Comparison of ENCODE assay signal across 1 cellular context in genomic region chr1:179081696-179082307, GRCh38.
TF ChIP-seq lines count a peak whose summit lies in the region.

TOR3A (plus strand) TSS chr1:179082070; CDS start chr1:179082129, 59 bp downstream.

TF ChIP-seq in A549, 52 proteins besides CTCF, POLR2A, EP300 and RAD21 (continued from another document):
- TF ChIP-seq PBX3 (IDR thresholded peaks at IDR 0.05) (no peak), USF2 (IDR thresholded peaks at IDR 0.05) (peak; percentile 89), CBX8 (IDR thresholded peaks at IDR 0.05) (no peak), SMC3 (IDR thresholded peaks at IDR 0.05) (no peak), ATOH8 (CRISPR knock-in tag; IDR thresholded peaks at IDR 0.05; ENCODE audit: low read depth) (peak; percentile 53; the same call in 1 of the 2 replicates), JUNB (IDR thresholded peaks at IDR 0.05) (no peak), FOSB (CRISPR knock-in tag; IDR thresholded peaks at IDR 0.05) (no peak), KDM5A (IDR thresholded peaks at IDR 0.05) (no peak), HDAC2 (IDR thresholded peaks at IDR 0.05) (no peak), NFE2L2 (conservative IDR thresholded peaks at IDR 0.05; ENCODE audit: low read length) (no peak), HEYL (CRISPR knock-in tag; IDR thresholded peaks at IDR 0.05) (no peak), RFX5 (IDR thresholded peaks at IDR 0.05) (0 out of 2 replicates have a peak, but pooled peaks have one; percentile 17), ELK1 (IDR thresholded peaks at IDR 0.05; ENCODE audit: low read depth, low read length) (no peak), HES2 (IDR thresholded peaks at IDR 0.05) (no peak), KDM1A (IDR thresholded peaks at IDR 0.05; ENCODE audit: low read depth) (no peak), ESRRA (IDR thresholded peaks at IDR 0.05; ENCODE audit: borderline replicate concordance, low read length) (no peak), FOSL2 (IDR thresholded peaks at IDR 0.05) (no peak), FOSL2 (CRISPR knock-in tag; IDR thresholded peaks at IDR 0.05) (no peak), MAX (IDR thresholded peaks at IDR 0.05) (peak; percentile 54; the same call in 1 of the 2 replicates), RCOR1 (IDR thresholded peaks at IDR 0.05; ENCODE audit: low read depth, low read length) (no peak), SREBF2 (IDR thresholded peaks at IDR 0.05) (no peak), POLR2AphosphoS2 (conservative IDR thresholded peaks at IDR 0.05; ENCODE audit: low read length) (no peak; the same call in 1 of the 2 replicates), BCL3 (IDR thresholded peaks at IDR 0.05) (peak; percentile 61; the same call in 1 of the 3 replicates), RNF2 (IDR thresholded peaks at IDR 0.05; ENCODE audit: borderline replicate concordance, low read depth) (no peak; the same call in 1 of the 2 replicates), REST (IDR thresholded peaks at IDR 0.05) (no peak), MYC (IDR thresholded peaks at IDR 0.05; ENCODE audit: borderline replicate concordance, low read length) (no peak), NR3C1 (IDR thresholded peaks at IDR 0.05) (no peak), HOXA7 (CRISPR knock-in tag; IDR thresholded peaks at IDR 0.05) (no peak), ZFP36 (IDR thresholded peaks at IDR 0.05; ENCODE audit: borderline replicate concordance, partially characterized antibody) (no peak), CBX2 (IDR thresholded peaks at IDR 0.05; ENCODE audit: borderline replicate concordance, low read depth) (no peak), ZNF302 (CRISPR knock-in tag; IDR thresholded peaks at IDR 0.05) (no peak), EHMT2 (IDR thresholded peaks at IDR 0.05; ENCODE audit: low read depth) (no peak)
